8 cellular contexts compared by ENCODE assay signal in genomic region chr17:28901866-28902818, GRCh38.
A peak's percentile ranks its signal among the peaks of the same experiment; 100 is the strongest.
DNase-seq lines count a peak whose midpoint lies in the region; ATAC-seq and TF ChIP-seq lines count a peak whose summit lies in the region.

No MANE protein-coding gene starts in this region.

- no peaks in the 10 kb centered on the region for H3K27me3 Mint-ChIP-seq in memory B cell

- DNase-seq in GM13977 (ENCODE audit: low spot score), result peak; percentile 67
- DNase-seq in NCI-H1694 (lab: John Stamatoyannopoulos, UW), result peak; percentile 19
- no peak for DNase-seq in coronary artery (ENCODE audit: low spot score)
- no peak for DNase-seq in memory B cell (ENCODE audit: low spot score in 2 of 2)
- peak; percentile 30 to 42 for DNase-seq in stimulated activated CD8-positive, alpha-beta memory T cell treated with anti-CD3 and anti-CD28 coated beads, Interleukin-7, amount 100 ng/mL, for 48 hours (ENCODE audit: extremely low read depth in 1 of 2, low read depth in 1 of 2)
- DNase-seq in cortex of kidney (lab: John Stamatoyannopoulos, UW), result no peak

- H3K4me1 Mint-ChIP-seq in memory B cell, result peaks cover 32% of the 10 kb centered on the region

- peaks cover 11% of the 10 kb centered on the region for H3K36me3 Mint-ChIP-seq in memory B cell

- peak overlapping the region; percentile 26 to 85 for H3K27ac ChIP-seq in coronary artery

- peak overlapping the region; percentile 85 for H3K27ac Mint-ChIP-seq in memory B cell

- TF ChIP-seq CTCF in GM13977 (IDR thresholded peaks at IDR 0.05; ENCODE audit: extremely low read depth, insufficient read depth, missing control alignments), result no peak
- no peak for TF ChIP-seq CTCF in WI38 (IDR thresholded peaks at IDR 0.05; ENCODE audit: low read depth, low read length)
- no peak for TF ChIP-seq CTCF in coronary artery (IDR thresholded peaks at IDR 0.05)

- H3K9me3 Mint-ChIP-seq in memory B cell, result no peaks in the 10 kb centered on the region

- H3K4me3 ChIP-seq in WI38 (ENCODE audit: low read depth, low read length), result peak overlapping the region; percentile 69
- H3K4me3 ChIP-seq in coronary artery, result peak overlapping the region; percentile 82

- peak; percentile 10 for ATAC-seq in HG02763 (IDR thresholded peaks at IDR 0.05; ENCODE audit: unreplicated experiment)
- peak; percentile 32 for ATAC-seq in memory B cell (ENCODE audit: low read depth)

- peak overlapping the region; percentile 73 for H3K4me3 Mint-ChIP-seq in memory B cell

- in situ Hi-C loops in GM13977 (cut with MboI; ENCODE audit: low pct_unique_long_range_greater_than_20kb, low sequenced_read_pairs, unreplicated experiment), result no loop called here

Comparison
In these comparisons a context has a peak if more than half of its experiments do, and no peak if none do; other contexts are left out.
1. DNase-seq: peak in GM13977 (single experiment), NCI-H1694 (single experiment) and stimulated activated CD8-positive, alpha-beta memory T cell treated with anti-CD3 and anti-CD28 coated beads, Interleukin-7, amount 100 ng/mL, for 48 hours (2 of 2); none in coronary artery (single experiment), memory B cell (0 of 2) and cortex of kidney (single experiment).